ENCODE assay signal across 12 cellular contexts in the genomic region with DNA sequence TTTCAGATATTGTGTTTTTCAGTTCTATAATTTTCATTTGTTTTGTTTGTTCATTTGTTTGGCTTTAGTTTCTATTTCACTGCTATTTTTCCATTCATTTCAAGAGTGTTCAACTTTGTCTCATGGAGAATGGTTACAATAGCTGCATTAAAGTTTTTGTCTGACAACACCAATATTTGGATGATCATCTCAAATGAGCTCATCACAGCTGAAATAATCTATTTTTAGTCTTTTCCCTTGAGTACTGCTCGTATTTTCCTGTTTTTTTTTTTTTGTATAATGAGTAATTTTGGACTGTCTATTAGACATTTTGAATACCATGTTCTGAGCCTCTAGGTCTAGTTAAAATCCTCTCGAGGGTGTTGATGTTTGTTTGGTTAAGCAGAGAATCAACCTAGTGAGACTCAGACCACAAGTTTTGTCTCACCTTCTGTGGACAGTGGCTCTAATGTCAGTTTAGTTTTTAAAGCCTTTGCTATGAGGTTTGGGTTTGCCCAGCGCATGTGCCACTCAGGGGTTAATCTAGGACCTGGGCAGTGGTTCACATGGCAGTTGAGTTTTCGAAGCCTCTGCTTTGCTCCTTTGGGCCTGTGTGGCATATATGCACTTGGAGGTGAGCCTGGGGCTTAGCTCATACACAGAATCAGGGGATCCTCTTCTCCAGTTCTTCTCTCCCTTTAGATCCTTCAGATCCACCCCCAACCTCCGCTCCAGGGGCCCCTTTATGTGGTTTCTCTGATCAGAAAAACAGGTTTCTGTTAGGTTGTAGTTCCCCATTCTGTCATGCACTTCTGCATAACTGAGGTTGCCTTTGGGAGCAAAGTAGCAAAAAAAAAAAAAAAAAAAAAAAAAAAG.
A peak's percentile ranks its signal among the peaks of the same experiment; 100 is the strongest.
DNase-seq lines count a peak whose midpoint lies in the region; ATAC-seq lines count a peak whose summit lies in the region.
"Had no signal": no experiment of that assay in that cellular context is flagged by ENCODE, and none has a peak within 500 bp of the region (broad histone marks: within the 10 kb centered on the region; RNA-seq: fewer than 3 reads in every experiment).

No MANE protein-coding gene starts in this region.

- ATAC-seq in GM21515 (IDR thresholded peaks at IDR 0.05; ENCODE audit: unreplicated experiment) = peak; percentile 59
- peak; percentile 61 for ATAC-seq in HG03354 (IDR thresholded peaks at IDR 0.05; ENCODE audit: poor library complexity, severe bottlenecking, unreplicated experiment)
- ATAC-seq: effector memory CD8-positive, alpha-beta T cell had no signal

- DNase-seq in GDM1 (lab: John Stamatoyannopoulos, UW) (peak; percentile 58), UCSD-AML1 (lab: John Stamatoyannopoulos, UW; ENCODE audit: unreplicated experiment) (peak; percentile 40), cerebellar cortex (ENCODE audit: low spot score) (no peak), SHP77 (lab: John Stamatoyannopoulos, UW) (no peak), NCI-H82 treated with DMSO at 0.1 percent for 48 hours (lab: John Stamatoyannopoulos, UW; ENCODE audit: unreplicated experiment) (no peak)
- no peak for DNase-seq in activated CD4-positive, alpha-beta T cell treated with anti-CD3 and anti-CD28 coated beads for 4 hours
- DNase-seq: activated naive CD4-positive, alpha-beta T cell; BE2C; effector memory CD8-positive, alpha-beta T cell; T1000 had no signal

Comparison
In these comparisons a context has a peak if more than half of its experiments do, and no peak if none do; other contexts are left out.
1. DNase-seq: peak in GDM1 (single experiment) and UCSD-AML1 (single experiment); none in cerebellar cortex (single experiment), SHP77 (0 of 2), activated CD4-positive, alpha-beta T cell treated with anti-CD3 and anti-CD28 coated beads for 4 hours (0 of 2) and NCI-H82 treated with DMSO at 0.1 percent for 48 hours (single experiment).